ENCODE assay signal across 30 cellular contexts in the genomic region with DNA sequence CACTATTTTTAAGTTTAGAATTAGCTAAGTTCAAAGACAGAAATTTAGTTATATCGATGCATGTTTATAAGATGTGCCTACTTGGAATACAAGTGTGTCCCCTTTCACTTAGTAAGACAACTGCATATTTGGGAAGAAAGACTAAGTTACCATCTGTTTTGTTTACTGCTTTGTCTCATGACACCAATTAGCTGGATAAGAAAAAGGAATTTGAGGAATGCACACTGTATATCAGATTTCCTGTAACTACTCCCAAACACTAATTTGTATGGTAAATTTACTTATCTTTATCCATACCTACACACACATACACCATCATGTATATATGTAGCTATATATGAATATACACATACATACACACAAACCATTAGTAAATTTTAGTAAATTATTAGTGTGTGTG.
"Had no signal": no experiment of that assay in that cellular context is flagged by ENCODE, and none has a peak within 500 bp of the region (broad histone marks: within the 10 kb centered on the region; RNA-seq: fewer than 3 reads in every experiment).

No MANE protein-coding gene starts in this region.

- H3K4me3 ChIP-seq: coronary artery, esophagus squamous epithelium, heart right ventricle, lung, prostate gland, right atrium auricular region, testis, tibial artery, upper lobe of right lung, uterus had no signal

- H3K36me3 Mint-ChIP-seq: immature natural killer cell; memory B cell; naive thymus-derived CD4-positive, alpha-beta T cell; stimulated activated memory B cell treated with anti-CD40 and anti-IgM and Interleukin-4, amounts not matched to agents 10 μg/mL and 1 μg/mL and 100 μg/mL, for 72 hours had no signal

- H3K27me3 Mint-ChIP-seq: memory B cell; naive thymus-derived CD4-positive, alpha-beta T cell; stimulated activated memory B cell treated with anti-CD40 and anti-IgM and Interleukin-4, amounts not matched to agents 10 μg/mL and 1 μg/mL and 100 μg/mL, for 72 hours had no signal

- H3K9me3 ChIP-seq: esophagus squamous epithelium, heart right ventricle, prostate gland, right atrium auricular region, testis, tibial artery, upper lobe of right lung, uterus had no signal

- H3K4me1 ChIP-seq: esophagus squamous epithelium, heart right ventricle, prostate gland, right atrium auricular region, testis, tibial artery, upper lobe of right lung, uterus had no signal

- H3K36me3 ChIP-seq: esophagus squamous epithelium, heart right ventricle, prostate gland, right atrium auricular region, tibial artery, upper lobe of right lung, uterus had no signal

- H3K9me3 Mint-ChIP-seq: nephron progenitor cell had no signal

- H3K27ac ChIP-seq: coronary artery, esophagus squamous epithelium, heart right ventricle, prostate gland, right atrium auricular region, testis, tibial artery, upper lobe of right lung, uterus had no signal

- H3K4me3 Mint-ChIP-seq: immature natural killer cell; memory B cell; naive thymus-derived CD4-positive, alpha-beta T cell; nephron progenitor cell; stimulated activated memory B cell treated with anti-CD40 and anti-IgM and Interleukin-4, amounts not matched to agents 10 μg/mL and 1 μg/mL and 100 μg/mL, for 72 hours had no signal

- DNase-seq: dermis blood vessel endothelial cell; effector memory CD4-positive, alpha-beta T cell; erythroblast; esophagus squamous epithelium; foreskin melanocyte; glutamatergic neuron; heart right ventricle; hippocampal formation; immature natural killer cell; islet precursor cell; kidney glomerular epithelial cell; left colon; midbrain; naive thymus-derived CD4-positive, alpha-beta T cell; nephron progenitor cell; nucleus accumbens; stimulated activated CD4-positive, alpha-beta T cell treated with anti-CD3 and anti-CD28 coated beads, Interleukin-4, amount 100 ng/mL, for 4 hours; stimulated activated naive CD8-positive, alpha-beta T cell treated with anti-CD3 and anti-CD28 coated beads, Interleukin-15, Interleukin-2, amounts not matched to agents 100 U/mL and 50 U/mL, for 24 hours; substantia nigra; testis; tibial artery; upper lobe of right lung; uterus had no signal

- H3K27me3 ChIP-seq: esophagus squamous epithelium, heart right ventricle, right atrium auricular region, testis, tibial artery, upper lobe of right lung, uterus had no signal

- H3K27ac Mint-ChIP-seq: immature natural killer cell; memory B cell; naive thymus-derived CD4-positive, alpha-beta T cell; nephron progenitor cell; stimulated activated memory B cell treated with anti-CD40 and anti-IgM and Interleukin-4, amounts not matched to agents 10 μg/mL and 1 μg/mL and 100 μg/mL, for 72 hours had no signal

- H3K4me1 Mint-ChIP-seq: immature natural killer cell; memory B cell; nephron progenitor cell; stimulated activated memory B cell treated with anti-CD40 and anti-IgM and Interleukin-4, amounts not matched to agents 10 μg/mL and 1 μg/mL and 100 μg/mL, for 72 hours had no signal

- ATAC-seq: heart right ventricle; left colon; naive thymus-derived CD4-positive, alpha-beta T cell; sciatic nerve; stimulated activated memory B cell treated with anti-CD40 and anti-IgM and Interleukin-4, amounts not matched to agents 10 μg/mL and 1 μg/mL and 100 μg/mL, for 72 hours; stimulated activated naive CD8-positive, alpha-beta T cell treated with anti-CD3 and anti-CD28 coated beads, Interleukin-15, Interleukin-2, amounts not matched to agents 100 U/mL and 50 U/mL, for 24 hours; upper lobe of right lung had no signal
